11 cellular contexts compared by ENCODE assay signal in the genomic region with DNA sequence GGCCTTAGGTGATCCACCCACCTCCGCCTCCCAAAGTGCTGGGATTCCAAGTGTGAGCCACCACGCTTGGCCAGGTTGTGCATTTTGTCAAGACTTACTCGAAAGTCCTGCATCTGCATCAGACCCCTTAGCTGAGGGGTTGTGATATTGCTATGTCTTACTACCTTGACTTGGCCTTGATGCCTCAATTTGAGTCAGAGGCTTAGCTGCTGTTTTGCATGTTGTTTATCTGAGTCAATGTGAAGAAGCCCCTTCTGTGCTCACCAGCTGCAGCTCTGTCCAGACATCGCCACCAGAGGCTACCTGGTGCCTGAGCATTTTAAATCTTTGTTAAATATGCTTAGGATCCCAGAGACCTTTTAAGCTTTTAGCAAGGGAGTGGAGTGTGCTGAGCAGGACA.
"Had no signal": no experiment of that assay in that cellular context is flagged by ENCODE, and none has a peak within 500 bp of the region (broad histone marks: within the 10 kb centered on the region; RNA-seq: fewer than 3 reads in every experiment).

No MANE protein-coding gene starts in this region.

- H3K4me1 Mint-ChIP-seq: activated CD8-positive, alpha-beta memory T cell treated with anti-CD3 and anti-CD28 coated beads, Interleukin-2, amount 10 ng/mL, durations not matched to agents 7 days and 5 days; activated naive CD8-positive, alpha-beta T cell treated with anti-CD3 and anti-CD28 coated beads for 36 hours; naive B cell had no signal

- ATAC-seq: activated CD4-positive, CD25-positive, alpha-beta regulatory T cell treated with anti-CD3 and anti-CD28 coated beads, Interleukin-2, amount 50 U/mL, for 24 hours; activated CD8-positive, alpha-beta memory T cell treated with anti-CD3 and anti-CD28 coated beads, Interleukin-2, amount 10 ng/mL, durations not matched to agents 7 days and 5 days had no signal

- H3K9me3 Mint-ChIP-seq: activated naive CD8-positive, alpha-beta T cell treated with anti-CD3 and anti-CD28 coated beads for 36 hours; activated T-cell treated with anti-CD3 and anti-CD28 coated beads, Interleukin-2, amount 50 U/mL, for 72 hours; naive B cell had no signal

- DNase-seq: activated CD4-positive, alpha-beta T cell treated with anti-CD3 and anti-CD28 coated beads, Interleukin-2, amount 50 U/mL, for 48 hours; activated CD8-positive, alpha-beta memory T cell treated with anti-CD3 and anti-CD28 coated beads, Interleukin-2, amount 10 ng/mL, durations not matched to agents 7 days and 5 days; activated gamma-delta T cell treated with Interleukin-2 at 50 U/mL for 16 hours; activated naive CD8-positive, alpha-beta T cell treated with anti-CD3 and anti-CD28 coated beads for 36 hours; activated T-cell treated with anti-CD3 and anti-CD28 coated beads, Interleukin-2, amount 50 U/mL, for 72 hours; aorta; left colon; midbrain; naive B cell; small intestine had no signal

- H3K27ac Mint-ChIP-seq: activated CD8-positive, alpha-beta memory T cell treated with anti-CD3 and anti-CD28 coated beads, Interleukin-2, amount 10 ng/mL, durations not matched to agents 7 days and 5 days; activated naive CD8-positive, alpha-beta T cell treated with anti-CD3 and anti-CD28 coated beads for 36 hours; activated T-cell treated with anti-CD3 and anti-CD28 coated beads, Interleukin-2, amount 50 U/mL, for 72 hours had no signal

- H3K4me3 Mint-ChIP-seq: activated CD8-positive, alpha-beta memory T cell treated with anti-CD3 and anti-CD28 coated beads, Interleukin-2, amount 10 ng/mL, durations not matched to agents 7 days and 5 days; activated naive CD8-positive, alpha-beta T cell treated with anti-CD3 and anti-CD28 coated beads for 36 hours; activated T-cell treated with anti-CD3 and anti-CD28 coated beads, Interleukin-2, amount 50 U/mL, for 72 hours had no signal
